In the genomic region with DNA sequence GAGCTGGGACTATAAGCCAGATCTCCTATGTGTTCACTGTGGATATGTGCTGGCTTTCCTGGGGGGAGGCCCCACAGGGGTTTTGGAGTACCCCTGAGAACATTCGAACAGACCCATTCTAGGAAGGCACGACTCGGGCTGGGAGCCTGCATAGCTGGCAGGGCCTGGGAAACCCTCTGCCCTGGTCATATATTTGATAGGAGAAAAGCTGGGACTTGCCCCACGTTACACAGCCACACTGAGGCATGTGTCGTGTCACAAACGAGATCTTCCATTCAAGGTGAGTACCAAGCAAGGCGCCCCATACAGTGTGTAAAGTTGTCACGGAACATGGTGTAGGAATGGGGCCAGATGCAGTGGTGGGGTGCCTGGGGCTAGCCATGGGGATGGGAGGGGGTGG, we compare ENCODE assay signal across 20 cellular contexts. TPM values are rescaled to one million over a fixed set of nuclear protein-coding genes. Genes with fewer than 3 reads are reported as not detected.
DNase-seq lines count a peak whose midpoint lies in the region; ATAC-seq and TF ChIP-seq lines count a peak whose summit lies in the region.
"Had no signal": no experiment of that assay in that cellular context is flagged by ENCODE, and none has a peak within 500 bp of the region (broad histone marks: within the 10 kb centered on the region; RNA-seq: fewer than 3 reads in every experiment).

No MANE protein-coding gene starts in this region.

- no peaks in the 10 kb centered on the region for H3K9me3 Mint-ChIP-seq in endothelial cell (ENCODE audit: unreplicated experiment)
- H3K9me3 Mint-ChIP-seq: CD4-positive, alpha-beta memory T cell; IgD-negative memory B cell had no signal

- WGBS in sigmoid colon, 2 donors, result 95 to 96% methylated on average over 8 of the region's 8 CpGs

- TF ChIP-seq EP300 in sigmoid colon (IDR thresholded peaks at IDR 0.05), result no peak

- peaks cover 3% of the 10 kb centered on the region for H3K36me3 Mint-ChIP-seq in endothelial cell (ENCODE audit: low read depth, unreplicated experiment)
- H3K36me3 Mint-ChIP-seq: CD14-positive monocyte; CD4-positive, alpha-beta memory T cell; IgD-negative memory B cell had no signal

- H4K20me1 ChIP-seq in osteoblast (ENCODE audit: insufficient read depth, low read length), result no peaks in the 10 kb centered on the region

- H3K79me2 ChIP-seq in osteoblast (ENCODE audit: insufficient read depth, low read length), result no peaks in the 10 kb centered on the region

- H3K4me3 Mint-ChIP-seq in endothelial cell (ENCODE audit: unreplicated experiment), result no peak overlapping the region
- H3K4me3 Mint-ChIP-seq: CD4-positive, alpha-beta memory T cell; IgD-negative memory B cell had no signal

- H3K27ac ChIP-seq in left ventricle myocardium inferior (replicated peaks), result peak overlapping the region; percentile 75
- H3K27ac ChIP-seq in WERI-Rb-1, result peak overlapping the region; percentile 90
- H3K27ac ChIP-seq in osteoblast (ENCODE audit: low read depth, low read length), result no peak overlapping the region
- H3K27ac ChIP-seq in sigmoid colon, result no peak overlapping the region
- no peak overlapping the region for H3K27ac ChIP-seq in substantia nigra (ENCODE audit: low read depth, low read length, poor library complexity, severe bottlenecking)
- no peak overlapping the region for H3K27ac ChIP-seq in colonic mucosa
- H3K27ac ChIP-seq: GM23248 had no signal

- no peak for TF ChIP-seq POLR2A in sigmoid colon (IDR thresholded peaks at IDR 0.05)

- H3K4me2 ChIP-seq in osteoblast (ENCODE audit: insufficient read depth, low read length), result no peak overlapping the region

- H3K4me1 ChIP-seq in left ventricle myocardium inferior (peaks cover 34% of the 10 kb centered on the region), osteoblast (ENCODE audit: insufficient read depth, low read length) (peaks cover 17% of the 10 kb centered on the region), sigmoid colon (peaks cover 0 to 8% (median 3%) of the 10 kb centered on the region in 4 donors), colonic mucosa (no peaks in the 10 kb centered on the region)

- H3K27me3 ChIP-seq in left ventricle myocardium inferior (ENCODE audit: low read depth) (peaks cover 14% of the 10 kb centered on the region), WERI-Rb-1 (ENCODE audit: insufficient read depth, low read depth, severe bottlenecking) (no peaks in the 10 kb centered on the region), osteoblast (ENCODE audit: insufficient read depth, low read length) (no peaks in the 10 kb centered on the region), sigmoid colon (peaks cover 4 to 24% (median 15%) of the 10 kb centered on the region in 3 donors), colonic mucosa (no peaks in the 10 kb centered on the region)
- H3K27me3 ChIP-seq: BE2C had no signal

- no peak overlapping the region for H3K9ac ChIP-seq in colonic mucosa (ENCODE audit: low read depth in 2 of 2, low read length in 2 of 2)
- H3K9ac ChIP-seq: GM23248 had no signal

- TF ChIP-seq CTCF in left ventricle myocardium inferior (IDR thresholded peaks at IDR 0.05; ENCODE audit: borderline replicate concordance) (no peak), WERI-Rb-1 (IDR thresholded peaks at IDR 0.05; ENCODE audit: low read depth, low read length) (no peak), endothelial cell (IDR thresholded peaks at IDR 0.05; ENCODE audit: unreplicated experiment) (no peak), osteoblast (IDR thresholded peaks at IDR 0.05; ENCODE audit: extremely low read depth, low read depth, low read length) (no peak), sigmoid colon (IDR thresholded peaks at IDR 0.05) (no peak), colonic mucosa (IDR thresholded peaks at IDR 0.05) (no peak)

- H3K27ac Mint-ChIP-seq in endothelial cell (ENCODE audit: unreplicated experiment), result peak overlapping the region; percentile 36
- H3K27ac Mint-ChIP-seq: CD14-positive monocyte had no signal

- ATAC-seq in left cardiac atrium, result no peak
- ATAC-seq: HepG2 had no signal

- H3K9me3 ChIP-seq in left ventricle myocardium inferior (replicated peaks), result no peaks in the 10 kb centered on the region
- H3K9me3 ChIP-seq in WERI-Rb-1 (ENCODE audit: severe bottlenecking), result no peaks in the 10 kb centered on the region
- H3K9me3 ChIP-seq in osteoblast (ENCODE audit: low read depth, low read length), result no peaks in the 10 kb centered on the region
- H3K9me3 ChIP-seq in sigmoid colon, result no peaks in the 10 kb centered on the region
- H3K9me3 ChIP-seq in colonic mucosa, result no peaks in the 10 kb centered on the region
- H3K9me3 ChIP-seq: BE2C had no signal

- peaks cover 15% of the 10 kb centered on the region for H3K27me3 Mint-ChIP-seq in endothelial cell (ENCODE audit: unreplicated experiment)

- no peaks in the 10 kb centered on the region for H3K36me3 ChIP-seq in left ventricle myocardium inferior
- H3K36me3 ChIP-seq in WERI-Rb-1, result peaks cover 28% of the 10 kb centered on the region
- no peaks in the 10 kb centered on the region for H3K36me3 ChIP-seq in osteoblast (ENCODE audit: insufficient read depth, low read length)
- no peaks in the 10 kb centered on the region for H3K36me3 ChIP-seq in sigmoid colon
- no peaks in the 10 kb centered on the region for H3K36me3 ChIP-seq in colonic mucosa
- H3K36me3 ChIP-seq: BE2C had no signal

- intact Hi-C loops in left ventricle myocardium inferior (cut with micrococcal nuclease) (no loop called here), left cardiac atrium (cut with DNase I) (no loop called here), sigmoid colon (cut with DNase I) (no loop called here), colonic mucosa (cut with DNase I) (no loop called here)

- DNase-seq in left ventricle myocardium inferior (no peak), left cardiac atrium (no peak), WERI-Rb-1 (no peak), endothelial cell (ENCODE audit: low spot score) (no peak), osteoblast (ENCODE audit: insufficient read length, low spot score, missing footprints) (peak; percentile 74), sigmoid colon (no peak), substantia nigra (lab: John Stamatoyannopoulos, UW) (no peak), colonic mucosa (no peak)
- DNase-seq: ACHN; BE2C; CD4-positive, alpha-beta memory T cell; DMS153; DMS79; GDM1; GM23248; HCEC 1CT had no signal

- H3K4me1 Mint-ChIP-seq in endothelial cell (ENCODE audit: unreplicated experiment), result peaks cover 26% of the 10 kb centered on the region
- H3K4me1 Mint-ChIP-seq: CD14-positive monocyte had no signal

- H3K4me3 ChIP-seq in left ventricle myocardium inferior (no peak overlapping the region), WERI-Rb-1 (ENCODE audit: low read depth, low read length) (peak overlapping the region; percentile 86), osteoblast (ENCODE audit: insufficient read depth, low read length) (no peak overlapping the region), sigmoid colon (no peak overlapping the region), colonic mucosa (no peak overlapping the region)
- H3K4me3 ChIP-seq: GM23248 had no signal

- no peak overlapping the region for H2AFZ ChIP-seq in osteoblast (ENCODE audit: low read length)

RNA-seq across cellular contexts. Expression of gene MYO7A, which starts 11.2 kb away (rescaled TPM):
- 3.2 TPM for total RNA-seq in left ventricle myocardium inferior
- 10 to 100 TPM in 1 of 2 donors, 1 to 10 TPM in 1; 7.5 to 11.1 TPM for total RNA-seq in left cardiac atrium
- 18.3 TPM for total RNA-seq in endothelial cell (ENCODE audit: unreplicated experiment)
- under 0.01 TPM in 2 replicates for total RNA-seq in osteoblast
- total RNA-seq in sigmoid colon, result 10 to 100 TPM in 2 of 4 donors, 1 to 10 TPM in 2; 7.7 to 12.8 (median 9.7) TPM
- 1 to 10 TPM; 1.8 to 3.6 (median 2.1) TPM for polyA plus RNA-seq in sigmoid colon
- total RNA-seq in colonic mucosa, result 1 to 10 TPM; 3.8 to 4.1 TPM
- total RNA-seq: GM23248 had no signal
- polyA plus RNA-seq: GM23248, IgD-negative memory B cell had no signal

RNA-seq across cellular contexts. Expression of gene OMP, which starts 36.6 kb away (rescaled TPM):
- total RNA-seq in left ventricle myocardium inferior, result not detected
- under 1 TPM in 1 of 2 donors, not detected in 1; 0.97 TPM for total RNA-seq in left cardiac atrium
- total RNA-seq in endothelial cell (ENCODE audit: unreplicated experiment), result not detected
- 0.88 TPM in 1 of 2 replicates, not detected in the other for total RNA-seq in osteoblast
- 1 to 10 TPM in 1 of 4 donors, not detected in 3; 1.4 TPM for total RNA-seq in sigmoid colon
- polyA plus RNA-seq in sigmoid colon, result 1 to 10 TPM in 1 of 3 donors, not detected in 2; 4.5 TPM
- total RNA-seq in colonic mucosa, result 10 to 100 TPM in 1 of 2 donors, 1 to 10 TPM in 1; 7.5 to 16.8 TPM
- total RNA-seq: Daoy, GM23248, HepG2 had no signal
- polyA plus RNA-seq: CD14-positive monocyte; CD4-positive, alpha-beta memory T cell; GM23248; HepG2; IgD-negative memory B cell had no signal

Comparison
In these comparisons a context has a peak if more than half of its experiments do, and no peak if none do; other contexts are left out.
1. H3K27ac ChIP-seq: peak in left ventricle myocardium inferior (single experiment) and WERI-Rb-1 (single experiment); none in osteoblast (single experiment), sigmoid colon (0 of 4), substantia nigra (single experiment) and colonic mucosa (single experiment).